ENCODE assay signal across 31 cellular contexts in the genomic region with DNA sequence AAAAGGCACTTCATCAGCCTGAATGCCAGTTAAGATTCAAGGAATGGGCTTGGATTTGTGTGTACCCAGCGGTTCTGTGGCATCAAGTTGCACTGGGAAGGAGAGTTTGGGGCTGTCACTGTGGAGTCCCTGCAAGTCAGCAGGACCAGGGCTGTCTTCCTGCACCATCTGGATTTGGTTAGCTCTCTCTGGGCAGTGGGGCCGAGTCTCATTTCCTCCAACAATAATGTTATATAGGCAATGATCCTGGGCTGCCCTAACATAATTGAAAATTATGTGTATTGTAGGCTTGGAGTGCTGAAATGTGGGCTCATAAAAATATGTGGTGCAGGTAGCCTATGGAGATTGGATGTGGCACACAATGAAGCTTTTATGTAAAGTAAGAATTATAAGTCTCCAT.
"Had no signal": no experiment of that assay in that cellular context is flagged by ENCODE, and none has a peak within 500 bp of the region (broad histone marks: within the 10 kb centered on the region; RNA-seq: fewer than 3 reads in every experiment).

No MANE protein-coding gene starts in this region.

- H3K27ac Mint-ChIP-seq: activated CD4-positive, alpha-beta memory T cell treated with anti-CD3 and anti-CD28 coated beads for 36 hours; activated CD4-positive, alpha-beta T cell treated with anti-CD3 and anti-CD28 coated beads, Interleukin-2, amount 10 ng/mL, durations not matched to agents 24 days and 14 days; activated naive CD4-positive, alpha-beta T cell treated with anti-CD3 and anti-CD28 coated beads for 36 hours; activated naive CD8-positive, alpha-beta T cell treated with anti-CD3 and anti-CD28 coated beads, Interleukin-2, amount 10 ng/mL, durations not matched to agents 7 days and 5 days; activated T-helper 1 cell treated with anti-CD3 and anti-CD28 coated beads, Interleukin-12 subunit alpha, Interleukin-12 subunit beta, Interleukin-2, Interleukin-4 antibody, amounts not matched to agents 30 ng/mL and 10 ng/mL and 1 ng/mL, durations not matched to agents 14 hours and 24 hours and 36 hours; stimulated activated effector memory CD8-positive, alpha-beta T cell treated with anti-CD3 and anti-CD28 coated beads, Interleukin-12 subunit alpha, Interleukin-12 subunit beta, amount 100 ng/mL, for 72 hours; stimulated activated naive CD8-positive, alpha-beta T cell treated with anti-CD3 and anti-CD28 coated beads, Interleukin-15, Interleukin-2, amounts not matched to agents 100 ng/mL and 50 ng/mL, for 24 hours; T-helper 17 cell had no signal

- H3K27ac ChIP-seq: foreskin keratinocyte, left ventricle myocardium inferior, right lobe of liver, skin epidermis, thyroid gland had no signal

- H3K27me3 Mint-ChIP-seq: stimulated activated naive CD8-positive, alpha-beta T cell treated with anti-CD3 and anti-CD28 coated beads, Interleukin-15, Interleukin-2, amounts not matched to agents 100 ng/mL and 50 ng/mL, for 24 hours had no signal

- H3K36me3 ChIP-seq: breast epithelium, right lobe of liver, thyroid gland had no signal

- H3K4me1 ChIP-seq: foreskin keratinocyte had no signal

- DNase-seq: activated CD4-positive, alpha-beta memory T cell treated with anti-CD3 and anti-CD28 coated beads for 36 hours; activated CD4-positive, alpha-beta T cell treated with anti-CD3 and anti-CD28 coated beads, Interleukin-2, amount 10 ng/mL, durations not matched to agents 24 days and 14 days; activated CD4-positive, CD25-positive, alpha-beta regulatory T cell treated with anti-CD3 and anti-CD28 coated beads, Interleukin-2, amount 50 U/mL, for 72 hours; activated CD8-positive, alpha-beta memory T cell treated with anti-CD3 and anti-CD28 coated beads, Interleukin-2, amount 50 U/mL, for 4 hours; activated effector memory CD4-positive, alpha-beta T cell treated with anti-CD3 and anti-CD28 coated beads, Interleukin-2, amount 50 U/mL, for 16 hours; activated naive CD4-positive, alpha-beta T cell treated with anti-CD3 and anti-CD28 coated beads for 36 hours; activated naive CD8-positive, alpha-beta T cell treated with anti-CD3 and anti-CD28 coated beads, Interleukin-2, amount 10 ng/mL, durations not matched to agents 7 days and 5 days; activated T-cell treated with anti-CD3 and anti-CD28 coated beads, Interleukin-2, amount 50 U/mL, for 1 hour; amniotic stem cell; central memory CD4-positive, alpha-beta T cell; dermis blood vessel endothelial cell; effector memory CD4-positive, alpha-beta T cell; foreskin keratinocyte; heart left ventricle; left ventricle myocardium inferior; mesendoderm; right lobe of liver; stimulated activated CD4-positive, alpha-beta T cell treated with anti-CD3 and anti-CD28 coated beads, Interleukin-12 subunit alpha, Interleukin-12 subunit beta, amount 100 ng/mL, for 4 hours; stimulated activated CD4-positive, alpha-beta T cell treated with anti-CD3 and anti-CD28 coated beads, Interleukin-4, amount 100 ng/mL, for 24 hours; substantia nigra; SW 1271; T-helper 17 cell; T1000; thyroid gland had no signal

- H3K4me3 ChIP-seq: breast epithelium, heart left ventricle, left ventricle myocardium inferior, lung, right lobe of liver, skin epidermis, thyroid gland had no signal

- H3K4me3 Mint-ChIP-seq: activated CD4-positive, alpha-beta memory T cell treated with anti-CD3 and anti-CD28 coated beads for 36 hours; activated CD4-positive, alpha-beta T cell treated with anti-CD3 and anti-CD28 coated beads, Interleukin-2, amount 10 ng/mL, durations not matched to agents 24 days and 14 days; activated naive CD4-positive, alpha-beta T cell treated with anti-CD3 and anti-CD28 coated beads for 36 hours; activated naive CD8-positive, alpha-beta T cell treated with anti-CD3 and anti-CD28 coated beads, Interleukin-2, amount 10 ng/mL, durations not matched to agents 7 days and 5 days; activated T-helper 1 cell treated with anti-CD3 and anti-CD28 coated beads, Interleukin-12 subunit alpha, Interleukin-12 subunit beta, Interleukin-2, Interleukin-4 antibody, amounts not matched to agents 30 ng/mL and 10 ng/mL and 1 ng/mL, durations not matched to agents 14 hours and 24 hours and 36 hours; nephron; stimulated activated effector memory CD8-positive, alpha-beta T cell treated with anti-CD3 and anti-CD28 coated beads, Interleukin-12 subunit alpha, Interleukin-12 subunit beta, amount 100 ng/mL, for 72 hours; stimulated activated naive CD8-positive, alpha-beta T cell treated with anti-CD3 and anti-CD28 coated beads, Interleukin-15, Interleukin-2, amounts not matched to agents 100 ng/mL and 50 ng/mL, for 24 hours; T-helper 17 cell had no signal

- H3K36me3 Mint-ChIP-seq: activated CD4-positive, alpha-beta memory T cell treated with anti-CD3 and anti-CD28 coated beads for 36 hours; activated naive CD8-positive, alpha-beta T cell treated with anti-CD3 and anti-CD28 coated beads, Interleukin-2, amount 10 ng/mL, durations not matched to agents 7 days and 5 days; stimulated activated effector memory CD8-positive, alpha-beta T cell treated with anti-CD3 and anti-CD28 coated beads, Interleukin-12 subunit alpha, Interleukin-12 subunit beta, amount 100 ng/mL, for 72 hours had no signal

- H3K4me1 Mint-ChIP-seq: activated CD4-positive, alpha-beta T cell treated with anti-CD3 and anti-CD28 coated beads, Interleukin-2, amount 10 ng/mL, durations not matched to agents 24 days and 14 days; activated naive CD8-positive, alpha-beta T cell treated with anti-CD3 and anti-CD28 coated beads, Interleukin-2, amount 10 ng/mL, durations not matched to agents 7 days and 5 days; stimulated activated effector memory CD8-positive, alpha-beta T cell treated with anti-CD3 and anti-CD28 coated beads, Interleukin-12 subunit alpha, Interleukin-12 subunit beta, amount 100 ng/mL, for 72 hours; T-helper 17 cell had no signal

- H3K9me3 Mint-ChIP-seq: activated CD4-positive, alpha-beta memory T cell treated with anti-CD3 and anti-CD28 coated beads for 36 hours; activated CD4-positive, alpha-beta T cell treated with anti-CD3 and anti-CD28 coated beads, Interleukin-2, amount 10 ng/mL, durations not matched to agents 24 days and 14 days; activated naive CD4-positive, alpha-beta T cell treated with anti-CD3 and anti-CD28 coated beads for 36 hours; activated naive CD8-positive, alpha-beta T cell treated with anti-CD3 and anti-CD28 coated beads, Interleukin-2, amount 10 ng/mL, durations not matched to agents 7 days and 5 days; activated T-helper 1 cell treated with anti-CD3 and anti-CD28 coated beads, Interleukin-12 subunit alpha, Interleukin-12 subunit beta, Interleukin-2, Interleukin-4 antibody, amounts not matched to agents 30 ng/mL and 10 ng/mL and 1 ng/mL, durations not matched to agents 14 hours and 24 hours and 36 hours; nephron; stimulated activated effector memory CD8-positive, alpha-beta T cell treated with anti-CD3 and anti-CD28 coated beads, Interleukin-12 subunit alpha, Interleukin-12 subunit beta, amount 100 ng/mL, for 72 hours; stimulated activated naive CD8-positive, alpha-beta T cell treated with anti-CD3 and anti-CD28 coated beads, Interleukin-15, Interleukin-2, amounts not matched to agents 100 ng/mL and 50 ng/mL, for 24 hours had no signal

- H3K9me3 ChIP-seq: breast epithelium, heart left ventricle, left ventricle myocardium inferior, right lobe of liver, thyroid gland had no signal

- H3K27me3 ChIP-seq: breast epithelium, foreskin keratinocyte, heart left ventricle, right lobe of liver, thyroid gland had no signal

- ATAC-seq: foreskin keratinocyte; heart left ventricle; right lobe of liver; stimulated activated effector memory CD8-positive, alpha-beta T cell treated with anti-CD3 and anti-CD28 coated beads, Interleukin-12 subunit alpha, Interleukin-12 subunit beta, amount 100 ng/mL, for 72 hours; T-helper 17 cell had no signal
